ENCODE assay signal across 12 cellular contexts in the genomic region with DNA sequence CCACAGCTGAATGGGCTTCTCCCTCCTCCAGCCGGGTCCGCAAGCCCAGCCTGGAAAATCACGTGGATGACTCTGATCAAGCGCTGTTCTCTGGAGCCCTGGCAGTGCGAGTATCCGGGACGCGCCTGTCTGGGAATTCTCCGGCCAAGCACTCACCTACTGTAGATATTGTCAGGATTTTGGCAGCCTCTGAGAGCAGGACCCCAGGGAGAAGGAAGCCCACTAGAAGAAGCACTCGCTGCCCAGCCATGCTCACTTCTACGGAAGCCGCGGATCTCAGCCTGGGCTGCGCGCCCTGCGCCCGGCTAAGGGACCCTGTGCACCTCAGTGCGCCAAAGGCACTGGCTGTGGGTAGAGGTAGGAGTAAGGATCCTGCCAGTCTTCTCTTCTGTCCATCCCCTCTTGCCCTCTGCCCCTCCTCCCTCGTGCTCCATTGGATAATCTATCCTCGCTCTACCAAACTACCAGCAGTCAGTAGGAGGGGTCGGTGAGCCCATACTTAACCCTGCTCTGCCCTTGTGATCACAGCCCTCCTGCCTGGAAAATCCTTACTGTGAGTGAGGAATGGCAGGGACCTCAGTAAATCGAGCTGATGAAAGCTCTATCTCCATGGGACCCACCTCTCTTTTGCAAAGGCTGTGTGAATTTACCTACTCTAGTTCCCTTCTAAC. TPM values are rescaled to one million over a fixed set of nuclear protein-coding genes. Genes with fewer than 3 reads are reported as not detected.
DNase-seq lines count a peak whose midpoint lies in the region; TF ChIP-seq lines count a peak whose summit lies in the region.
"Had no signal": no experiment of that assay in that cellular context is flagged by ENCODE, and none has a peak within 500 bp of the region (broad histone marks: within the 10 kb centered on the region; RNA-seq: fewer than 3 reads in every experiment).

A gene with protein sequence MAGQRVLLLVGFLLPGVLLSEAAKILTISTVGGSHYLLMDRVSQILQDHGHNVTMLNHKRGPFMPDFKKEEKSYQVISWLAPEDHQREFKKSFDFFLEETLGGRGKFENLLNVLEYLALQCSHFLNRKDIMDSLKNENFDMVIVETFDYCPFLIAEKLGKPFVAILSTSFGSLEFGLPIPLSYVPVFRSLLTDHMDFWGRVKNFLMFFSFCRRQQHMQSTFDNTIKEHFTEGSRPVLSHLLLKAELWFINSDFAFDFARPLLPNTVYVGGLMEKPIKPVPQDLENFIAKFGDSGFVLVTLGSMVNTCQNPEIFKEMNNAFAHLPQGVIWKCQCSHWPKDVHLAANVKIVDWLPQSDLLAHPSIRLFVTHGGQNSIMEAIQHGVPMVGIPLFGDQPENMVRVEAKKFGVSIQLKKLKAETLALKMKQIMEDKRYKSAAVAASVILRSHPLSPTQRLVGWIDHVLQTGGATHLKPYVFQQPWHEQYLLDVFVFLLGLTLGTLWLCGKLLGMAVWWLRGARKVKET (minus strand): TSS at position 343 of the 671 bp plus-strand sequence. CDS start 93 bp downstream, at position 250.

- H3K23ac ChIP-seq in mesenchymal stem cell (ENCODE audit: low read length in 2 of 2) = no peak within 1 kb of the TSS

- no peak for TF ChIP-seq RAD21 in Ishikawa (IDR thresholded peaks at IDR 0.05; ENCODE audit: low read depth)

- DNase-seq in endodermal cell (peak; percentile 96), neural progenitor cell (ENCODE audit: low spot score) (peak; percentile 84), mesenchymal stem cell (no peak), NCI-H2107 (lab: John Stamatoyannopoulos, UW) (no peak), NCI-H1092 (lab: John Stamatoyannopoulos, UW) (no peak)
- no peak for DNase-seq in activated CD4-positive, alpha-beta T cell treated with anti-CD3 and anti-CD28 coated beads, Interleukin-2, amount 50 U/mL, for 1 hour
- DNase-seq: activated B cell treated with CpG ODN at 0.5 μM for 24 hours; activated naive CD4-positive, alpha-beta T cell treated with anti-CD3 and anti-CD28 coated beads, Interleukin-2, amount 10 ng/mL, durations not matched to agents 7 days and 5 days; effector CD4-positive, alpha-beta T cell; hypothalamus had no signal

- H3K36me3 Mint-ChIP-seq in endodermal cell (ENCODE audit: low read depth) (peaks cover 3% of the 10 kb centered on the region), neural progenitor cell (no peaks in the 10 kb centered on the region)
- H3K36me3 Mint-ChIP-seq: activated naive CD4-positive, alpha-beta T cell treated with anti-CD3 and anti-CD28 coated beads, Interleukin-2, amount 10 ng/mL, durations not matched to agents 7 days and 5 days had no signal

- TF ChIP-seq CTCF in endodermal cell (conservative IDR thresholded peaks at IDR 0.05) = peak; percentile 27
- peak; percentile 13 for TF ChIP-seq CTCF in neural progenitor cell (IDR thresholded peaks at IDR 0.05)

- H4K91ac ChIP-seq in mesenchymal stem cell (ENCODE audit: low read length) = no peak within 1 kb of the TSS

- peaks cover 54% of the 10 kb centered on the region for H3K27me3 Mint-ChIP-seq in endodermal cell (ENCODE audit: insufficient read depth)
- peaks cover 8% of the 10 kb centered on the region for H3K27me3 Mint-ChIP-seq in neural progenitor cell (ENCODE audit: insufficient read depth, low read depth)

- H3K4me3 Mint-ChIP-seq in endodermal cell (peak within 1 kb of the TSS; percentile 77), neural progenitor cell (peak within 1 kb of the TSS; percentile 83)
- H3K4me3 Mint-ChIP-seq: activated B cell treated with CpG ODN at 0.5 μM for 24 hours; activated naive CD4-positive, alpha-beta T cell treated with anti-CD3 and anti-CD28 coated beads, Interleukin-2, amount 10 ng/mL, durations not matched to agents 7 days and 5 days had no signal

- H3K9me3 Mint-ChIP-seq in endodermal cell (peaks cover 5% of the 10 kb centered on the region), neural progenitor cell (no peaks in the 10 kb centered on the region)
- H3K9me3 Mint-ChIP-seq: activated B cell treated with CpG ODN at 0.5 μM for 24 hours; activated naive CD4-positive, alpha-beta T cell treated with anti-CD3 and anti-CD28 coated beads, Interleukin-2, amount 10 ng/mL, durations not matched to agents 7 days and 5 days had no signal

- no peak within 1 kb of the TSS for H3K4ac ChIP-seq in mesenchymal stem cell (ENCODE audit: low read depth in 1 of 2, low read length in 2 of 2)

- H3K4me1 Mint-ChIP-seq in endodermal cell (peaks cover 6% of the 10 kb centered on the region), neural progenitor cell (peaks cover 8% of the 10 kb centered on the region)

- H2BK15ac ChIP-seq in mesenchymal stem cell (ENCODE audit: low read depth, poor library complexity, severe bottlenecking) = no peak within 1 kb of the TSS

- H3K4me1 ChIP-seq in BLaER1 (peaks cover 57% of the 10 kb centered on the region), endodermal cell (ENCODE audit: control insufficient read depth, insufficient read depth, low read length) (peaks cover 4% of the 10 kb centered on the region), neural progenitor cell (peaks cover 15% of the 10 kb centered on the region), mesenchymal stem cell (ENCODE audit: control insufficient read depth, insufficient read depth, low read depth, low read length) (peaks cover 2% of the 10 kb centered on the region)

- H4K8ac ChIP-seq in mesenchymal stem cell (ENCODE audit: low read length) = no peak within 1 kb of the TSS

- H3K27ac Mint-ChIP-seq in endodermal cell (peak within 1 kb of the TSS; percentile 90), neural progenitor cell (peak within 1 kb of the TSS; percentile 23)
- H3K27ac Mint-ChIP-seq: activated B cell treated with CpG ODN at 0.5 μM for 24 hours; activated naive CD4-positive, alpha-beta T cell treated with anti-CD3 and anti-CD28 coated beads, Interleukin-2, amount 10 ng/mL, durations not matched to agents 7 days and 5 days had no signal

- no peak within 1 kb of the TSS for H2BK12ac ChIP-seq in mesenchymal stem cell (ENCODE audit: low read length in 2 of 2)

- H3K4me3 ChIP-seq in BLaER1 (peak within 1 kb of the TSS; percentile 79), endodermal cell (ENCODE audit: low read length) (peak within 1 kb of the TSS; percentile 87), neural progenitor cell (peak within 1 kb of the TSS; percentile 75), mesenchymal stem cell (ENCODE audit: insufficient read depth in 1 of 2, low read depth in 1 of 2, low read length in 2 of 2) (no peak within 1 kb of the TSS)

- no peaks in the 10 kb centered on the region for H3K79me2 ChIP-seq in neural progenitor cell (ENCODE audit: low read depth)

- H3K9me3 ChIP-seq in BLaER1 (peaks cover 15% of the 10 kb centered on the region), endodermal cell (ENCODE audit: control insufficient read depth, low read length) (no peaks in the 10 kb centered on the region), neural progenitor cell (ENCODE audit: low read depth) (no peaks in the 10 kb centered on the region), mesenchymal stem cell (ENCODE audit: control insufficient read depth, low read length) (no peaks in the 10 kb centered on the region)

- peaks cover 19% of the 10 kb centered on the region for H3F3A ChIP-seq in neural progenitor cell (ENCODE audit: low read depth)

- H3K4me2 ChIP-seq in BLaER1 (peak within 1 kb of the TSS; percentile 93), neural progenitor cell (peak within 1 kb of the TSS; percentile 94), mesenchymal stem cell (ENCODE audit: low read length, poor library complexity, severe bottlenecking) (no peak within 1 kb of the TSS)

- H3K27ac ChIP-seq in BLaER1 (peak within 1 kb of the TSS; percentile 84), endodermal cell (ENCODE audit: low read depth, low read length) (no peak within 1 kb of the TSS), neural progenitor cell (peak within 1 kb of the TSS; percentile 0), mesenchymal stem cell (ENCODE audit: low read length, poor library complexity, severe bottlenecking) (no peak within 1 kb of the TSS)

- H2BK5ac ChIP-seq in mesenchymal stem cell (ENCODE audit: low read depth, low read length, poor library complexity, severe bottlenecking) = no peak within 1 kb of the TSS

- H3K18ac ChIP-seq in mesenchymal stem cell (ENCODE audit: low read depth in 1 of 2, low read length in 2 of 2) = no peak within 1 kb of the TSS

- peak within 1 kb of the TSS; percentile 84 for H3K9ac ChIP-seq in BLaER1
- peak within 1 kb of the TSS; percentile 11 for H3K9ac ChIP-seq in endodermal cell (ENCODE audit: extremely low read depth, low read length, poor library complexity, severe bottlenecking)
- peak within 1 kb of the TSS; percentile 28 for H3K9ac ChIP-seq in neural progenitor cell
- no peak within 1 kb of the TSS for H3K9ac ChIP-seq in mesenchymal stem cell (ENCODE audit: low read length)

- no peak for TF ChIP-seq EP300 in Ishikawa (IDR thresholded peaks at IDR 0.05; ENCODE audit: borderline replicate concordance)

- H3K14ac ChIP-seq in mesenchymal stem cell (ENCODE audit: low read length in 2 of 2) = no peak within 1 kb of the TSS

- H2AFZ ChIP-seq in neural progenitor cell (replicated peaks) = peak within 1 kb of the TSS; percentile 100
- H2AFZ ChIP-seq in mesenchymal stem cell (ENCODE audit: low read depth, low read length) = no peak within 1 kb of the TSS

- no peaks in the 10 kb centered on the region for H3K79me1 ChIP-seq in mesenchymal stem cell (replicated peaks; ENCODE audit: low read length, poor library complexity, severe bottlenecking)

- H3K36me3 ChIP-seq in BLaER1 = peaks cover 23% of the 10 kb centered on the region
- no peaks in the 10 kb centered on the region for H3K36me3 ChIP-seq in endodermal cell (ENCODE audit: control insufficient read depth, insufficient read depth, low read length)
- H3K36me3 ChIP-seq in neural progenitor cell = no peaks in the 10 kb centered on the region
- no peaks in the 10 kb centered on the region for H3K36me3 ChIP-seq in mesenchymal stem cell (ENCODE audit: control insufficient read depth in 1 of 2, insufficient read depth in 2 of 2, low read depth in 1 of 2, low read length in 2 of 2)

- 1 to 3% methylated on average over 5 to 22 of the region's 22 CpGs for whole genome bisulfite sequencing in endodermal cell (ENCODE audit: insufficient coverage in 1 of 2, insufficient read length in 1 of 2), 2 experiments
- 3% methylated on average over 18 of the region's 22 CpGs for WGBS in mesenchymal stem cell

- H4K20me1 ChIP-seq in BLaER1 = no peaks in the 10 kb centered on the region
- H4K20me1 ChIP-seq in neural progenitor cell (ENCODE audit: low read depth) = no peaks in the 10 kb centered on the region

- no peak within 1 kb of the TSS for H2AK5ac ChIP-seq in mesenchymal stem cell (ENCODE audit: low read length, severe bottlenecking)

- H3K27me3 ChIP-seq in BLaER1 (no peaks in the 10 kb centered on the region), endodermal cell (ENCODE audit: control insufficient read depth, insufficient read depth, low read length, poor library complexity, severe bottlenecking) (peaks cover 21% of the 10 kb centered on the region), neural progenitor cell (peaks cover 13% of the 10 kb centered on the region), mesenchymal stem cell (ENCODE audit: control insufficient read depth in 1 of 2, insufficient read depth in 1 of 2, low read length in 2 of 2) (peaks cover 40 to 58% of the 10 kb centered on the region in 2 experiments)

- no peak within 1 kb of the TSS for H2BK120ac ChIP-seq in mesenchymal stem cell (ENCODE audit: low read depth, low read length)

RNA-seq across cellular contexts. Expression of the gene that starts here (rescaled TPM):
- 10 to 100 TPM; 15.5 to 25.3 TPM for total RNA-seq in endodermal cell
- 5.1 TPM for polyA plus RNA-seq in endodermal cell (2013, experiment 1 of 2)
- polyA plus RNA-seq in endodermal cell (2013, experiment 2 of 2) = 6.0 TPM
- 8.8 and 10.8 TPM in 2 replicates for total RNA-seq in neural progenitor cell (ENCODE audit: low replicate concordance)
- not detected for polyA plus RNA-seq in mesenchymal stem cell (2013, experiment 1 of 2)
- polyA plus RNA-seq in mesenchymal stem cell (2013, experiment 2 of 2) = not detected
- total RNA-seq: activated B cell treated with CpG ODN at 0.5 μM for 24 hours had no signal

Comparison
In these comparisons a context has a peak if more than half of its experiments do, and no peak if none do; other contexts are left out.
1. H3K27ac ChIP-seq: peak in BLaER1 (single experiment) and neural progenitor cell (single experiment); none in endodermal cell (single experiment) and mesenchymal stem cell (single experiment).
2. H3K4me3 ChIP-seq: peak in BLaER1 (single experiment), endodermal cell (single experiment) and neural progenitor cell (single experiment); none in mesenchymal stem cell (0 of 2).
3. DNase-seq: peak in endodermal cell (single experiment) and neural progenitor cell (single experiment); none in mesenchymal stem cell (single experiment), NCI-H2107 (single experiment), NCI-H1092 (single experiment) and activated CD4-positive, alpha-beta T cell treated with anti-CD3 and anti-CD28 coated beads, Interleukin-2, amount 50 U/mL, for 1 hour (single experiment).